Comparison of ENCODE assay signal across 30 cellular contexts in the genomic region with DNA sequence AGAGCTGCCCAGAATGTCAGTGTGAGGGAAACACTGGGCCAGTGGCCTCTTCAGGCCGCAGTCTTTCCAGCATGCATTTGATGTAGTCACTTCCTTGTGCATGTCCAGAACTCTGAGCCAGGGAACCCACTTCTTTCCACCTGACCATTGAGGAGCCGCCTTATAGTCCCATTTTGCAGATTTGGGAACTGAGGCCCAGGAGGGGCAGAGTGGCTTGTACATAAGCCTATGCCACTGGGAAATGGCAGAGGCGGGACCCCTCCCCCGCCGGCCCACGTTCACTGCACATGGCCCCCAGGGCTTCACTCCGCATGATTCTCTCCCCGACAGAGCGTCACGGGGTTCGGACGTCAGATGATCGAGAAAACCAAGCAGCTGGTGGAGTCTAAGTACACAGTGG. TPM values are rescaled to one million over a fixed set of nuclear protein-coding genes. Genes with fewer than 3 reads are reported as not detected.
"Had no signal": no experiment of that assay in that cellular context is flagged by ENCODE, and none has a peak within 500 bp of the region (broad histone marks: within the 10 kb centered on the region; RNA-seq: fewer than 3 reads in every experiment).

No MANE protein-coding gene starts in this region.

- H3K4me2 ChIP-seq: SK-N-SH had no signal

- H3K36me3 ChIP-seq: adrenal gland had no signal

- H3K4me1 ChIP-seq: adrenal gland, SJCRH30 had no signal

- H3K27me3 ChIP-seq: SJCRH30 had no signal

- ATAC-seq: activated CD4-positive, alpha-beta T cell treated with anti-CD3 and anti-CD28 coated beads for 36 hours; activated T-helper 17 cell treated with anti-CD3 and anti-CD28 coated beads, Interleukin-2, amount 50 U/mL, for 72 hours; Panc1; Right ventricle myocardium inferior had no signal

- DNase-seq: activated CD4-positive, alpha-beta memory T cell treated with anti-CD3 and anti-CD28 coated beads, Interleukin-2, amount 10 ng/mL, durations not matched to agents 7 days and 5 days; activated CD4-positive, alpha-beta T cell treated with anti-CD3 and anti-CD28 coated beads for 36 hours; activated CD4-positive, alpha-beta T cell treated with anti-CD3 and anti-CD28 coated beads, Interleukin-2, amount 50 U/mL, for 1 hour; activated gamma-delta T cell; activated naive CD4-positive, alpha-beta T cell treated with anti-CD3 and anti-CD28 coated beads, Interleukin-2, amount 50 U/mL, for 16 hours; activated naive CD8-positive, alpha-beta T cell treated with anti-CD3 and anti-CD28 coated beads, Interleukin-2, amount 10 ng/mL, durations not matched to agents 7 days and 5 days; activated T-cell treated with anti-CD3 and anti-CD28 coated beads for 4 hours; activated T-cell treated with anti-CD3 and anti-CD28 coated beads, Interleukin-2, amount 50 U/mL, for 48 hours; adrenal gland; anterior cingulate cortex; Karpas-422; MM.1S; NCI-H1105; NCI-H1436; NCI-H1694 treated with DMSO at 0.1 percent for 48 hours; NCI-H2029 treated with DMSO at 0.1 percent for 48 hours; NCI-H345; NCI-H510A; NCI-H69; NK-92 treated with Interleukin-12 subunit alpha and Interleukin-12 subunit beta, amount 100 ng/mL, for 24 hours; OCI-M1; RPMI8226; SJCRH30; SK-N-SH; T-helper 1 cell had no signal

- H3K4me3 ChIP-seq: adrenal gland, SJCRH30 had no signal

- H3K27ac ChIP-seq: adrenal gland, SJCRH30, VCaP had no signal

- H3K9me3 ChIP-seq: adrenal gland, SJCRH30, SK-N-SH had no signal

- H3K9ac ChIP-seq: SK-N-SH had no signal

RNA-seq across cellular contexts. Expression of gene SPIB, which starts 5.6 kb away (rescaled TPM):
- total RNA-seq: cardiac septum, Right ventricle myocardium inferior had no signal
- polyA plus RNA-seq: SK-N-SH had no signal

RNA-seq across cellular contexts. Expression of gene MYBPC2, which starts 19.6 kb away (rescaled TPM):
- total RNA-seq: cardiac septum had no signal
- polyA plus RNA-seq: SK-N-SH had no signal
